1 cellular context compared by ENCODE assay signal in the genomic region with DNA sequence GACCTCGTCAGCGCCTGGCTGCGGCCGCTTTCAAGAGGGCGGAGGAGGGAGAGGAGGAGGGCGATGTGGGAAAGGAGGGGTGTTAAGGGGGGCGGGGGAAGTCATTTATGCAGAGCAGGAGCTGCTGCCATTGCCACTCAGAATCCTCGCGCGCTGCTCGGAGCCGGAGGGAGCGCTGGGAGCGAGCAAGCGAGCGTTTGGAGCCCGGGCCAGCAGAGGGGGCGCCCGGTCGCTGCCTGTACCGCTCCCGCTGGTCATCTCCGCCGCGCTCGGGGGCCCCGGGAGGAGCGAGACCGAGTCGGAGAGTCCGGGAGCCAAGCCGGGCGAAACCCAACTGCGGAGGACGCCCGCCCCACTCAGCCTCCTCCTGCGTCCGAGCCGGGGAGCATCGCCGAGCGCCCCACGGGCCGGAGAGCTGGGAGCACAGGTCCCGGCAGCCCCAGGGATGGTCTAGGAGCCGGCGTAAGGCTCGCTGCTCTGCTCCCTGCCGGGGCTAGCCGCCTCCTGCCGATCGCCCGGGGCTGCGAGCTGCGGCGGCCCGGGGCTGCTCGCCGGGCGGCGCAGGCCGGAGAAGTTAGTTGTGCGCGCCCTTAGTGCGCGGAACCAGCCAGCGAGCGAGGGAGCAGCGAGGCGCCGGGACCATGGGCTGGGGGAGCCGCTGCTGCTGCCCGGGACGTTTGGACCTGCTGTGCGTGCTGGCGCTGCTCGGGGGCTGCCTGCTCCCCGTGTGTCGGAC.
TF ChIP-seq lines count a peak whose summit lies in the region.

TSS of gene PCSK5 (plus strand) at position 133 of the 736 bp plus-strand sequence. CDS start at position 642, 509 bp downstream.

TF ChIP-seq in GM23338, 12 proteins besides CTCF, POLR2A, EP300 and RAD21 (continued from another document):
- TF ChIP-seq CREB1 (CRISPR knock-in tag; IDR thresholded peaks at IDR 0.05; ENCODE audit: low read depth) (0 out of 2 replicates have a peak, but pooled peaks have one; percentile 55), STAT1 (IDR thresholded peaks at IDR 0.05; ENCODE audit: unreplicated experiment) (no peak)
